In genomic region chr2:160561551-160562280, GRCh38 we compare ENCODE assay signal across 13 cellular contexts.
DNase-seq lines count a peak whose midpoint lies in the region; TF ChIP-seq lines count a peak whose summit lies in the region.
"Had no signal": no experiment of that assay in that cellular context is flagged by ENCODE, and none has a peak within 500 bp of the region (broad histone marks: within the 10 kb centered on the region; RNA-seq: fewer than 3 reads in every experiment).

No MANE protein-coding gene starts in this region.

- no peaks in the 10 kb centered on the region for H4K20me1 ChIP-seq in smooth muscle cell (ENCODE audit: low read depth)

- H2AFZ ChIP-seq in smooth muscle cell (ENCODE audit: low read depth), result peak overlapping the region; percentile 38

- no peaks in the 10 kb centered on the region for H3K4me1 ChIP-seq in smooth muscle cell (ENCODE audit: low read depth)
- H3K4me1 ChIP-seq: prostate gland, testis had no signal

- H3K9me3 ChIP-seq in smooth muscle cell (replicated peaks; ENCODE audit: low read depth), result no peaks in the 10 kb centered on the region
- H3K9me3 ChIP-seq: prostate gland, testis had no signal

- peak; percentile 43 for DNase-seq in HT1080 (ENCODE audit: low read depth)
- DNase-seq in RWPE1 (ENCODE audit: low spot score), result peak; percentile 29
- DNase-seq in fibroblast of the aortic adventitia (ENCODE audit: low read depth), result peak; percentile 88
- DNase-seq in smooth muscle cell (lab: John Stamatoyannopoulos, UW; ENCODE audit: unreplicated experiment), result no peak
- no peak for DNase-seq in medulla oblongata (ENCODE audit: extremely low spot score)
- DNase-seq in DMS79 (lab: John Stamatoyannopoulos, UW), result no peak
- no peak for DNase-seq in NCI-H526 (lab: John Stamatoyannopoulos, UW)
- DNase-seq: aorta, DND-41, NCI-H524 treated with DMSO at 0.1 percent for 48 hours, T-helper 2 cell, testis had no signal

- H3F3A ChIP-seq in smooth muscle cell (ENCODE audit: low read depth), result no peaks in the 10 kb centered on the region

- POLR2A ChIA-PET in RWPE1 (lab: Yijun Ruan, JAX; ENCODE audit: low non-redundant PET), result no interaction called here

- WGBS in smooth muscle cell (ENCODE audit: low lambda C conversion rate), result 42% methylated on average over 4 of the region's 4 CpGs

- H3K36me3 ChIP-seq in smooth muscle cell (ENCODE audit: low read depth), result no peaks in the 10 kb centered on the region
- H3K36me3 ChIP-seq: prostate gland had no signal

- TF ChIP-seq CTCF in RWPE1 (conservative IDR thresholded peaks at IDR 0.05; ENCODE audit: low read depth), result no peak
- no peak for TF ChIP-seq CTCF in fibroblast of the aortic adventitia (IDR thresholded peaks at IDR 0.05; ENCODE audit: insufficient read depth, low read length)
- TF ChIP-seq CTCF in smooth muscle cell (IDR thresholded peaks at IDR 0.05; ENCODE audit: borderline replicate concordance, insufficient read depth, poor library complexity, severe bottlenecking), result no peak

- H3K4me2 ChIP-seq in smooth muscle cell, result peak overlapping the region; percentile 12

- H3K4me3 ChIP-seq in fibroblast of the aortic adventitia (ENCODE audit: low read depth, low read length) (no peak overlapping the region), smooth muscle cell (no peak overlapping the region)
- H3K4me3 ChIP-seq: prostate gland, testis had no signal

- peak overlapping the region; percentile 54 for H3K27ac ChIP-seq in RWPE1
- peak overlapping the region; percentile 59 for H3K27ac ChIP-seq in smooth muscle cell (ENCODE audit: low read depth)
- H3K27ac ChIP-seq: prostate gland, testis had no signal

- no peak overlapping the region for H3K9ac ChIP-seq in smooth muscle cell (ENCODE audit: low read depth)

- no peaks in the 10 kb centered on the region for H3K79me2 ChIP-seq in smooth muscle cell (ENCODE audit: low read depth)

- no peaks in the 10 kb centered on the region for H3K27me3 ChIP-seq in smooth muscle cell (ENCODE audit: low read depth)
- H3K27me3 ChIP-seq: testis had no signal

- CTCF ChIA-PET in RWPE1 (lab: Yijun Ruan, JAX), result interaction anchor here (0.5 to 1.0 kb wide), 2 partner anchors 408 to 409 kb away, joined by 3 read pairs; no protein-coding TSS in a partner anchor

Comparison
In these comparisons a context has a peak if more than half of its experiments do, and no peak if none do; other contexts are left out.
1. DNase-seq: peak in HT1080 (single experiment), RWPE1 (single experiment) and fibroblast of the aortic adventitia (single experiment); none in smooth muscle cell (single experiment), medulla oblongata (single experiment), DMS79 (single experiment) and NCI-H526 (0 of 2).